Comparison of ENCODE assay signal across 8 cellular contexts in the genomic region with DNA sequence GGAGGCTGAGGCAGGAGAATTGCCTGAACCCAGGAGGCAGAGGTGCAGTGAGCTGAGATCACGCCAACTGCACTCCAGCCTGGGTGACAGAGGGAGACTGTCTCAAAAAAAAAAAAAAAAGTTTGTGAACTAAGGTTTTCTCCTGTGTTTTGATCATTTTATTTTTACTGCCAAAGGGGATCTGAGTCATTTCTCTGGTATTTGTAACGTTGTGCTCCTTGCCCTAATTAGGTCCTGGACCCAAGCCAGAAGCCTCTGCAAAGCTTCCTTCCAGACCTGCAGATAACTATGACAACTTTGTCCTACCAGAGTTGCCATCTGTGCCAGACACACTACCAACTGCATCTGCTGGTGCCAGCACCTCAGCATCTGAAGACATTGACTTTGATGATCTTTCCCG. TPM values are rescaled to one million over a fixed set of nuclear protein-coding genes. Genes with fewer than 3 reads are reported as not detected.
DNase-seq lines count a peak whose midpoint lies in the region; ATAC-seq, FAIRE-seq and TF ChIP-seq lines count a peak whose summit lies in the region.

No MANE protein-coding gene starts in this region.

- intact Hi-C loops in heart left ventricle (cut with DNase I) = loop anchor here in 1 of 10 donors (5.0 kb wide), 1 partner anchor 45 kb away; a partner anchor contains a TSS

- H3K27ac Mint-ChIP-seq in HFFc6 (peak overlapping the region; percentile 79), T-helper 17 cell (peak overlapping the region; percentile 51)

- peaks cover 19 to 71% (median 61%) of the 10 kb centered on the region in 12 donors for H3K4me1 ChIP-seq in heart left ventricle
- H3K4me1 ChIP-seq in small intestine (ENCODE audit: control insufficient read depth in 2 of 2, insufficient read depth in 1 of 2, low read depth in 1 of 2, low read length in 1 of 2) = peaks cover 3 to 4% of the 10 kb centered on the region in 2 donors

- H3K9me3 ChIP-seq in T-helper 17 cell (ENCODE audit: control insufficient read depth, low read length, poor library complexity, severe bottlenecking) (no peaks in the 10 kb centered on the region), heart left ventricle (no peaks in the 10 kb centered on the region), small intestine (ENCODE audit: control insufficient read depth, low read depth) (no peaks in the 10 kb centered on the region)

- peak; percentile 44 for ATAC-seq in T-helper 17 cell
- peak; percentile 51 to 77 (median 63) for ATAC-seq in heart left ventricle
- ATAC-seq in HG03571 (IDR thresholded peaks at IDR 0.05; ENCODE audit: unreplicated experiment) = no peak
- ATAC-seq in HG03457 (IDR thresholded peaks at IDR 0.05; ENCODE audit: unreplicated experiment) = no peak

- peaks cover 74% of the 10 kb centered on the region for H3K4me1 Mint-ChIP-seq in HFFc6 (ENCODE audit: low read depth)
- H3K4me1 Mint-ChIP-seq in T-helper 17 cell = peaks cover 17% of the 10 kb centered on the region

- no peaks in the 10 kb centered on the region for H3K27me3 Mint-ChIP-seq in HFFc6 (ENCODE audit: insufficient read depth)
- no peaks in the 10 kb centered on the region for H3K27me3 Mint-ChIP-seq in T-helper 17 cell

- no peak overlapping the region for H3K4me3 ChIP-seq in heart left ventricle
- H3K4me3 ChIP-seq in small intestine (ENCODE audit: low read depth in 1 of 2, low read length in 2 of 2) = no peak overlapping the region

- TF ChIP-seq CTCF in HFFc6 (IDR thresholded peaks at IDR 0.05) (no peak), heart left ventricle (IDR thresholded peaks at IDR 0.05) (no peak)

- H3K9me3 Mint-ChIP-seq in HFFc6 = no peaks in the 10 kb centered on the region

- H3K36me3 Mint-ChIP-seq in HFFc6 (ENCODE audit: low read depth) (peaks cover 40% of the 10 kb centered on the region), T-helper 17 cell (ENCODE audit: low read depth) (peaks cover 3% of the 10 kb centered on the region)

- H3K27ac ChIP-seq in heart left ventricle (peak overlapping the region; percentile 27 to 83 (median 69)), small intestine (ENCODE audit: low read depth in 1 of 2, low read length in 1 of 2) (peak overlapping the region in 1 of 2 donors; percentile 69)

- H3K36me3 ChIP-seq in heart left ventricle = peaks cover 6 to 97% (median 74%) of the 10 kb centered on the region in 9 donors
- peaks cover 21 to 38% of the 10 kb centered on the region in 2 donors for H3K36me3 ChIP-seq in small intestine (ENCODE audit: control insufficient read depth in 2 of 2, insufficient read depth in 2 of 2, low read length in 2 of 2)

- no peak for FAIRE-seq in small intestine (lab: Jason Lieb, UNC)

- DNase-seq in HFFc6 (peak; percentile 95), T-helper 17 cell (no peak), heart left ventricle (peak in 4 of 5 donors; percentile 60 to 85 (median 72)), small intestine (peak; percentile 89), NCI-H1048 (lab: John Stamatoyannopoulos, UW) (no peak), COLO668 (lab: John Stamatoyannopoulos, UW; ENCODE audit: unreplicated experiment) (no peak)

- 11 to 20% (median 13%) methylated on average over 3 of the region's 3 CpGs for WGBS in heart left ventricle, 4 donors
- 11 to 36% (median 20%) methylated on average over 3 of the region's 3 CpGs for WGBS in small intestine, 3 donors

- H3K27me3 ChIP-seq in heart left ventricle (no peaks in the 10 kb centered on the region), small intestine (ENCODE audit: control insufficient read depth in 2 of 2, insufficient read depth in 2 of 2, low read length in 2 of 2) (no peaks in the 10 kb centered on the region)

- H3K4me3 Mint-ChIP-seq in HFFc6 = peak overlapping the region; percentile 39
- no peak overlapping the region for H3K4me3 Mint-ChIP-seq in T-helper 17 cell

- TF ChIP-seq POLR2A in heart left ventricle (IDR thresholded peaks at IDR 0.05) = no peak

RNA-seq across cellular contexts. Expression of a gene that starts 32.1 kb away (rescaled TPM):
- 100 to 1,000 TPM; 113 to 136 (median 125) TPM for total RNA-seq in HFFc6 (2021; fragmentation: NEBNext Ultra II Directional; extraction: Animal tissue kit (Norgen Biotek cat#: 25700))
- total RNA-seq in T-helper 17 cell (100 to 1,000 TPM; 262 to 283 TPM), heart left ventricle (100 to 1,000 TPM in 7 of 9 donors, 10 to 100 TPM in 2; 89.2 to 146 (median 109) TPM)
- polyA plus RNA-seq in heart left ventricle (100 to 1,000 TPM in 1 of 2 donors, 10 to 100 TPM in 1; 54.5 to 105 TPM), small intestine (100 to 1,000 TPM; 112 to 158 (median 152) TPM)

RNA-seq across cellular contexts. Expression of a gene that starts 43.4 kb away (rescaled TPM):
- 1 to 10 TPM; 4.1 to 6.2 (median 4.7) TPM for total RNA-seq in HFFc6 (2021; fragmentation: NEBNext Ultra II Directional; extraction: Animal tissue kit (Norgen Biotek cat#: 25700))
- 10 to 100 TPM; 12.2 to 14.1 TPM for total RNA-seq in T-helper 17 cell
- total RNA-seq in heart left ventricle = 1 to 10 TPM; 2.3 to 5.7 (median 3.9) TPM
- 1 to 10 TPM; 2.3 to 3.9 TPM for polyA plus RNA-seq in heart left ventricle
- polyA plus RNA-seq in small intestine = 10 to 100 TPM in 2 of 3 donors, 1 to 10 TPM in 1; 7.2 to 15.7 (median 10.3) TPM

Comparison
In these comparisons a context has a peak if more than half of its experiments do, and no peak if none do; other contexts are left out.
1. DNase-seq: peak in HFFc6 (single experiment), heart left ventricle (4 of 5) and small intestine (single experiment); none in T-helper 17 cell (0 of 3), NCI-H1048 (single experiment) and COLO668 (single experiment).
2. ATAC-seq: peak in T-helper 17 cell (single experiment) and heart left ventricle (4 of 4); none in HG03571 (single experiment) and HG03457 (single experiment).